In the genomic region with DNA sequence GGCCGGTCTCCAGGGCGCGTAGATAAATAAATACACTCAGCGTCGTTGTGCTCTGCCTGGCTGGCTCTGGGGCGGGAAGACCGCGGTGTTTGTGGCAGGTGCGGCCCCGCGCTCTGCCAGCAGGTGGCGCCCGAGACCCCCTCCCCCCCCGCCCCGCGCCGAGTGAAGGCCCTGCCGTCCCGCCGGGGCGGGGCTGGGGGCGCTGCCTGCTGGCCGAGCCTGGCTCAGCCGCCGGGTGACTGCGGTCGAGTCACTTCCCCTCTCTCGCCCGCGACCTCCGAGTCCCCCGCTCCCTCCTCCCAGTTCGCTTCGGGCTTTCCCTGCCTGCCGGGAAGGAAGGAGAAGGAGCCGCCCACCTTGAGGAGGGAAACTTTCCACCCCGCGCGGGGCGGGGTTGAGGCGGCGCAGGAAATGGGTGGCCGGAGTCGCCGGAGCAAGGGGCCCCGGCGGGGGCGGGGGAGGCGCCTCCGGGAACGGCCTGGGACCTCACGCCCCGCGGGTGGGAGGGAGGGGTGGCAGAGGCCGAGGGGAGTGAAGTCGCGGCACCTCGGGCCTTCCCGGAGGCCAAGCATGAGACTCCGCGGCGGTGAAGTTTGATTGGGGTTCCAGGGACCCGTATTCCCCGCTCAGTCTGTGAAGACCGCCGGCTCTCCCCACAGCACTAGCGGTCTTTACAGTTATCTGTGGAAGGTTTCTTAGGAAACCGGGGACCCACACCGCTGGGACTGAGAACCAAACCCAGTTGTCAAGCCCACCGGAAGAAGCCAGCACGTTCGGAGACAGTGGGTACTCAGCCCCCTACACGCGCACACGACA, we compare ENCODE assay signal across 8 cellular contexts. TPM values are rescaled to one million over a fixed set of nuclear protein-coding genes. Genes with fewer than 3 reads are reported as not detected.
DNase-seq lines count a peak whose midpoint lies in the region; ATAC-seq lines count a peak whose summit lies in the region.

No MANE protein-coding gene starts in this region.

- H3K4me1 Mint-ChIP-seq in effector memory CD8-positive, alpha-beta T cell (ENCODE audit: low read depth in 2 of 2): peaks cover 61 to 69% of the 10 kb centered on the region in 2 donors

- H3K27ac Mint-ChIP-seq in effector memory CD8-positive, alpha-beta T cell: peak overlapping the region; percentile 91 to 98

- peak overlapping the region; percentile 98 to 99 for H3K4me3 Mint-ChIP-seq in effector memory CD8-positive, alpha-beta T cell

- no peaks in the 10 kb centered on the region for H3K27me3 Mint-ChIP-seq in effector memory CD8-positive, alpha-beta T cell

- DNase-seq in A172 (ENCODE audit: low spot score) (peak; percentile 90), NOMO-1 (lab: John Stamatoyannopoulos, UW; ENCODE audit: unreplicated experiment in 2 of 2) (peak; percentile 96), mesenteric fat pad (ENCODE audit: low spot score) (peak; percentile 97)
- peak; percentile 62 to 75 for DNase-seq in activated CD8-positive, alpha-beta memory T cell treated with anti-CD3 and anti-CD28 coated beads for 4 hours (ENCODE audit: low read depth in 2 of 2)
- peak; percentile 81 to 85 (median 83) for DNase-seq in effector memory CD8-positive, alpha-beta T cell
- DNase-seq in stimulated activated CD8-positive, alpha-beta memory T cell treated with anti-CD3 and anti-CD28 coated beads, Interleukin-12 subunit alpha, Interleukin-12 subunit beta, amount 100 ng/mL, for 4 hours (ENCODE audit: low read depth): peak; percentile 78

- ATAC-seq in GM18498 (IDR thresholded peaks at IDR 0.05; ENCODE audit: unreplicated experiment): peak; percentile 33
- peak; percentile 37 for ATAC-seq in HG03159 (IDR thresholded peaks at IDR 0.05; ENCODE audit: unreplicated experiment)
- peak; percentile 28 for ATAC-seq in effector memory CD8-positive, alpha-beta T cell (replicated peaks)

- H3K9me3 Mint-ChIP-seq in effector memory CD8-positive, alpha-beta T cell: no peaks in the 10 kb centered on the region

- H3K36me3 Mint-ChIP-seq in effector memory CD8-positive, alpha-beta T cell (ENCODE audit: insufficient read depth): peaks cover 84% of the 10 kb centered on the region

RNA-seq across cellular contexts. Expression of a gene that starts 1.5 kb away (rescaled TPM):
- total RNA-seq in A172 (2014; rRNA removed; shearing (Covaris generic)): 50.1 and 83.3 TPM in 2 replicates
- total RNA-seq in mesenteric fat pad: 78.6 TPM

RNA-seq across cellular contexts. Expression of a gene that starts 2.0 kb away (rescaled TPM):
- total RNA-seq in A172 (2014; rRNA removed; shearing (Covaris generic)): 39.2 and 62.8 TPM in 2 replicates
- 37.4 TPM for total RNA-seq in mesenteric fat pad

RNA-seq across cellular contexts. Expression of a gene that starts 4.1 kb away (rescaled TPM):
- total RNA-seq in A172 (2014; rRNA removed; shearing (Covaris generic)): 46.9 and 57.0 TPM in 2 replicates
- total RNA-seq in mesenteric fat pad: 34.9 TPM

RNA-seq across cellular contexts. Expression of a gene that starts 16.2 kb away (rescaled TPM):
- total RNA-seq in A172 (2014; rRNA removed; shearing (Covaris generic)): 13.2 and 25.6 TPM in 2 replicates
- total RNA-seq in mesenteric fat pad: 91.9 TPM

RNA-seq across cellular contexts. Expression of a gene that starts 21.2 kb away (rescaled TPM):
- 0.86 TPM in 1 of 2 replicates, not detected in the other for total RNA-seq in A172 (2014; rRNA removed; shearing (Covaris generic))
- 1.5 TPM for total RNA-seq in mesenteric fat pad

Comparison
In these comparisons a context has a peak if more than half of its experiments do, and no peak if none do; other contexts are left out.
1. Peak in every context shown above with its lines: DNase-seq and ATAC-seq.